8 cellular contexts compared by ENCODE assay signal in genomic region chr5:87268970-87269377, GRCh38. TPM values are rescaled to one million over a fixed set of nuclear protein-coding genes. Genes with fewer than 3 reads are reported as not detected.
A peak's percentile ranks its signal among the peaks of the same experiment; 100 is the strongest.
DNase-seq lines count a peak whose midpoint lies in the region; ATAC-seq, FAIRE-seq and TF ChIP-seq lines count a peak whose summit lies in the region.

No MANE protein-coding gene starts in this region.

- peaks cover 3 to 51% of the 10 kb centered on the region in 2 experiments for H3K79me2 ChIP-seq in H1 (ENCODE audit: control insufficient read depth in 1 of 2, insufficient read depth in 2 of 2, low read length in 2 of 2)
- H3K79me2 ChIP-seq in neural cell (replicated peaks; ENCODE audit: insufficient read depth, low read length): peaks cover 52% of the 10 kb centered on the region

- H3K4me2 ChIP-seq in H1 (ENCODE audit: insufficient read depth in 1 of 2, low read depth in 2 of 2, low read length in 2 of 2) (peak overlapping the region; percentile 80 to 94), neural cell (ENCODE audit: low read length) (peak overlapping the region; percentile 81)

- H3K4me3 ChIP-seq in NB4 (ENCODE audit: low read depth, low read length) (peak overlapping the region; percentile 92), H1 (ENCODE audit: extremely low read depth in 1 of 4, insufficient read depth in 2 of 4, low read depth in 3 of 4, low read length in 4 of 4) (peak overlapping the region; percentile 87 to 90 (median 89)), neural cell (ENCODE audit: low read length) (peak overlapping the region; percentile 89)

- no peak overlapping the region for H2AK5ac ChIP-seq in H1 (ENCODE audit: low read depth, low read length)

- peak overlapping the region in 5 of 7 donors; percentile 87 to 98 (median 95) for H3K27ac Mint-ChIP-seq in CD14-positive monocyte

- H3K4me3 Mint-ChIP-seq in CD14-positive monocyte: peak overlapping the region; percentile 97 to 100

- no peak overlapping the region for H4K8ac ChIP-seq in H1 (ENCODE audit: extremely low read depth, insufficient read depth, low read length)

- H2BK5ac ChIP-seq in H1 (ENCODE audit: low read depth, low read length): 0 out of 2 replicates have a peak overlapping the region, but pooled peaks have one; percentile 97

- H3K27me3 ChIP-seq in H1 (replicated peaks in 1 of 4; ENCODE audit: control insufficient read depth in 3 of 4, extremely low read depth in 1 of 4, insufficient read depth in 3 of 4, low read length in 3 of 4) (peaks cover 0 to 7% (median 4%) of the 10 kb centered on the region in 4 experiments; a peak in 3 of 7 replicates), neural cell (ENCODE audit: insufficient read depth, low read depth, low read length) (no peaks in the 10 kb centered on the region)

- peak overlapping the region in 3 of 4 experiments; percentile 42 to 80 (median 69); a peak in 4 of 7 replicates for H3K9ac ChIP-seq in H1 (replicated peaks in 1 of 4; ENCODE audit: extremely low read depth in 1 of 4, low read depth in 3 of 4, low read length in 3 of 4)
- peak overlapping the region; percentile 93 for H3K9ac ChIP-seq in neural cell (ENCODE audit: low read length)

- TF ChIP-seq EP300 in H1 (IDR thresholded peaks at IDR 0.05; ENCODE audit: borderline replicate concordance in 1 of 2, low read depth in 2 of 2, low read length in 2 of 2) (no peak), neural cell (conservative IDR thresholded peaks at IDR 0.05; ENCODE audit: poor library complexity, severe bottlenecking) (no peak)

- TF ChIP-seq POLR2A in NB4 (IDR thresholded peaks at IDR 0.05; ENCODE audit: extremely low read depth, insufficient read length): no peak
- TF ChIP-seq POLR2A in H1 (IDR thresholded peaks at IDR 0.05; ENCODE audit: control extremely low read depth in 1 of 2, low read depth in 2 of 2, low read length in 2 of 2): no peak

- H3K9me3 ChIP-seq in H1 (ENCODE audit: insufficient read depth in 2 of 2, low read depth in 1 of 2, low read length in 1 of 2) (no peaks in the 10 kb centered on the region), neural cell (ENCODE audit: low read length) (no peaks in the 10 kb centered on the region)

- no peak for TF ChIP-seq RAD21 in H1 (IDR thresholded peaks at IDR 0.05 in 1 of 2, conservative IDR thresholded peaks at IDR 0.05 in 1 of 2; ENCODE audit: low read depth in 2 of 2, low read length in 2 of 2)
- TF ChIP-seq RAD21 in neural cell (conservative IDR thresholded peaks at IDR 0.05): no peak

- H2BK20ac ChIP-seq in H1 (ENCODE audit: low read length): no peak overlapping the region

- CTCF ChIA-PET in H1 (lab: Charles Lee; ENCODE audit: partially characterized antibody): no interaction called here

- H3F3A ChIP-seq in neural cell (ENCODE audit: insufficient read depth, low read length, poor library complexity, severe bottlenecking): no peaks in the 10 kb centered on the region

- H3K36me3 ChIP-seq in H1 (ENCODE audit: control insufficient read depth in 2 of 4, insufficient read depth in 4 of 4, low read length in 3 of 4) (no peaks in the 10 kb centered on the region), neural cell (ENCODE audit: insufficient read depth, low read length) (no peaks in the 10 kb centered on the region)

- POLR2A ChIA-PET in H1 (lab: Charles Lee; ENCODE audit: partially characterized antibody): interaction anchor here (0.6 to 0.9 kb wide), 2 partner anchors 18 to 29 kb away, joined by 3 read pairs; no protein-coding TSS in a partner anchor

- peaks cover 24% of the 10 kb centered on the region for H3K4me1 Mint-ChIP-seq in CD14-positive monocyte

- H3K27me3 Mint-ChIP-seq in CD14-positive monocyte (ENCODE audit: low read depth in 3 of 3): peaks cover 0 to 1% (median 0%) of the 10 kb centered on the region in 3 donors

- no peak overlapping the region for H2BK12ac ChIP-seq in H1 (ENCODE audit: low read depth, low read length)

- no peak overlapping the region for H3K18ac ChIP-seq in H1 (ENCODE audit: extremely low read depth, low read length)

- no peaks in the 10 kb centered on the region for H4K20me1 ChIP-seq in H1 (replicated peaks in 1 of 2; ENCODE audit: control insufficient read depth in 1 of 2, insufficient read depth in 2 of 2, low read length in 2 of 2)
- no peaks in the 10 kb centered on the region for H4K20me1 ChIP-seq in neural cell (ENCODE audit: insufficient read depth)

- peaks cover 4% of the 10 kb centered on the region for H3K79me1 ChIP-seq in H1 (ENCODE audit: low read depth, low read length)

- no peak for FAIRE-seq in H1 (lab: Jason Lieb, UNC)

- ATAC-seq in HG02970 (IDR thresholded peaks at IDR 0.05; ENCODE audit: low FRiP score, unreplicated experiment) (no peak), GM18868 (IDR thresholded peaks at IDR 0.05; ENCODE audit: unreplicated experiment) (no peak)

- no peak overlapping the region for H4K91ac ChIP-seq in H1 (replicated peaks; ENCODE audit: insufficient read length, low read length)

- H3K9me3 Mint-ChIP-seq in CD14-positive monocyte: no peaks in the 10 kb centered on the region

- no peak overlapping the region for H3K4ac ChIP-seq in H1 (replicated peaks; ENCODE audit: insufficient read length, low read depth, low read length)

- H3K27ac ChIP-seq in H1 (ENCODE audit: low read depth, low read length) (no peak overlapping the region), neural cell (ENCODE audit: low read length) (peak overlapping the region; percentile 93)

- no peak overlapping the region for H2BK120ac ChIP-seq in H1 (replicated peaks; ENCODE audit: low read depth, low read length)

- intact Hi-C loops in CD14-positive monocyte (cut with micrococcal nuclease): loop anchor here (10.0 kb wide), 1 partner anchor 146 kb away; the partner anchor contains the start of gene CCNH (in 2 of the 2)

- H4K5ac ChIP-seq in H1 (ENCODE audit: insufficient read length, low read depth, low read length): no peak overlapping the region

- H2AFZ ChIP-seq in H1 (ENCODE audit: low read length): no peak overlapping the region
- peak overlapping the region; percentile 77 for H2AFZ ChIP-seq in neural cell (ENCODE audit: low read depth, low read length)

- H3K56ac ChIP-seq in H1 (replicated peaks; ENCODE audit: insufficient read length, low read depth, low read length): no peak overlapping the region

- peaks cover 4% of the 10 kb centered on the region; the same call in 1 of the 2 replicates for H3K23me2 ChIP-seq in H1 (ENCODE audit: low read depth, low read length)

- no peak overlapping the region for H2BK15ac ChIP-seq in H1 (ENCODE audit: low read length)

- H3K9me2 ChIP-seq in neural cell (ENCODE audit: insufficient read depth, low read length): no peaks in the 10 kb centered on the region

- no peak for TF ChIP-seq CTCF in CD14-positive monocyte (IDR thresholded peaks at IDR 0.05)
- no peak for TF ChIP-seq CTCF in NB4 (IDR thresholded peaks at IDR 0.05; ENCODE audit: low read depth, low read length)
- TF ChIP-seq CTCF in H1 (IDR thresholded peaks at IDR 0.05; ENCODE audit: control extremely low read depth in 1 of 3, insufficient read depth in 1 of 3, low read depth in 1 of 3, low read length in 3 of 3): no peak
- TF ChIP-seq CTCF in neural cell (IDR thresholded peaks at IDR 0.05; ENCODE audit: poor library complexity, severe bottlenecking): no peak

- WGBS in H1 (ENCODE audit: extremely low coverage in 1 of 2, insufficient coverage in 1 of 2, insufficient read length in 1 of 2, insufficient replicate concordance in 2 of 2, low coverage in 1 of 2, low lambda C conversion rate in 2 of 2, missing lambda C conversion rate in 1 of 2), 2 experiments: 34% methylated on average over 4 of the region's 4 CpGs; no CpG with 5 or more reads in 1 of the 2 experiments

- H3K4me1 ChIP-seq in H1 (replicated peaks in 1 of 4; ENCODE audit: control insufficient read depth in 3 of 4, insufficient read depth in 4 of 4, low read length in 3 of 4): peaks cover 0 to 3% (median 3%) of the 10 kb centered on the region in 4 experiments; a peak in 3 of 7 replicates

- DNase-seq in CD14-positive monocyte (ENCODE audit: low spot score): no peak
- no peak for DNase-seq in NB4 (ENCODE audit: low read depth)
- no peak for DNase-seq in H1 (ENCODE audit: low read depth in 1 of 2, low spot score in 2 of 2)
- DNase-seq in epidermal melanocyte (ENCODE audit: insufficient read length, low spot score): no peak
- DNase-seq in NOMO-1 treated with DMSO at 0.1 percent for 48 hours (lab: John Stamatoyannopoulos, UW; ENCODE audit: unreplicated experiment): no peak

- peaks cover 2 to 17% of the 10 kb centered on the region in 2 donors for H3K36me3 Mint-ChIP-seq in CD14-positive monocyte

- no peak overlapping the region for H3K14ac ChIP-seq in H1 (ENCODE audit: insufficient read length)

- H3K23ac ChIP-seq in H1 (ENCODE audit: insufficient read length): no peak overlapping the region

TF ChIP-seq in H1, 55 proteins besides CTCF, POLR2A, EP300 and RAD21 (continues in another document):
- no peak for TF ChIP-seq GABPA (IDR thresholded peaks at IDR 0.05; ENCODE audit: borderline replicate concordance, insufficient read depth, low read length)
- no peak for TF ChIP-seq E2F6 (IDR thresholded peaks at IDR 0.05)

TF ChIP-seq in neural cell, 6 proteins besides CTCF, POLR2A, EP300 and RAD21:
- TF ChIP-seq EZH2 (IDR thresholded peaks at IDR 0.05; ENCODE audit: borderline replicate concordance, insufficient read depth, low read length, poor library complexity, severe bottlenecking) (no peak), POLR2AphosphoS5 (IDR thresholded peaks at IDR 0.05) (no peak), TAF1 (IDR thresholded peaks at IDR 0.05; ENCODE audit: low read depth) (no peak)
TF ChIP-seq in neural cell: peak in this region for 0.

RNA-seq across cellular contexts. Expression of gene RASA1, which starts 1.3 kb away (rescaled TPM):
- 1 to 10 TPM; 2.1 to 4.0 TPM for polyA plus RNA-seq in CD14-positive monocyte
- total RNA-seq in H1 (2021; fragmentation: NEBNext Ultra II Directional; extraction: Animal tissue kit (Norgen Biotek cat#: 25700)): 33.7 and 33.8 TPM in 2 replicates
- 11.2 and 15.9 TPM in 2 replicates for polyA plus RNA-seq in H1 (2011; rRNA removed)
- 21.3 TPM for polyA plus RNA-seq in H1 (2011; cell fraction: cytosol; rRNA removed)
- polyA plus RNA-seq in H1 (2011; cell fraction: nucleus; rRNA removed): 15.2 TPM
- 15.4 to 25.0 TPM (median 19.3 TPM) in 4 replicates for polyA plus RNA-seq in H1 (2012, experiment 1 of 2)
- polyA plus RNA-seq in H1 (2012, experiment 2 of 2): 1.5 TPM
- polyA plus RNA-seq in H1 (2013, experiment 1 of 2): 18.7 TPM
- 18.2 TPM for polyA plus RNA-seq in H1 (2013, experiment 2 of 2)
- 23.8 and 32.5 TPM in 2 replicates for polyA minus RNA-seq in H1 (2011; rRNA and poly(A)+ RNA removed)
- polyA minus RNA-seq in H1 (2011; cell fraction: cytosol; rRNA and poly(A)+ RNA removed): 16.3 TPM
- 36.5 TPM for polyA minus RNA-seq in H1 (2011; cell fraction: nucleus; rRNA and poly(A)+ RNA removed)
- 68.3 and 72.8 TPM in 2 replicates for polyA plus RNA-seq in neural cell
- 67.2 and 70.3 TPM in 2 replicates for polyA minus RNA-seq in neural cell
